In the genomic region with DNA sequence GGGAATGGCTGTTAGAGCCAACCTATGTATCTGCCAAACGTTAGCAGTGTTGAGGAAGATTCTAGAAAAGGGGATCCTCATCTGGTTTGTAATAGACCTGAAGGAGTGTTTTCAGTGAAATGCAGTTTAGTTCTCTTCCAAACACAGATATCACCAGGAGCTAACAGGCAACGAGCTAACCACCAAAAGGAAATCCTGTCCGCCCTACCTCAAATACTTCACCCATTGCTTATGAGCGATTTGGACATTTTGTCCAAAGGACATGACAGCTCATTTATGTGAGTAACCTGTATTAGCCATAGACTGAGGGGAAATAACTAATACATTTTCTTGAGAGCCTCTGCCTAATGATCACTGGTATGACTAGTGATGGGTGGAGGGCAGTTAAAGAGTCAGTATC, we compare ENCODE assay signal across 1 cellular context.
TF ChIP-seq lines count a peak whose summit lies in the region.

No MANE protein-coding gene starts in this region.

TF ChIP-seq in WTC11, 78 proteins besides CTCF, POLR2A, EP300 and RAD21 (continued from another document):
- TF ChIP-seq, protein P1, sequence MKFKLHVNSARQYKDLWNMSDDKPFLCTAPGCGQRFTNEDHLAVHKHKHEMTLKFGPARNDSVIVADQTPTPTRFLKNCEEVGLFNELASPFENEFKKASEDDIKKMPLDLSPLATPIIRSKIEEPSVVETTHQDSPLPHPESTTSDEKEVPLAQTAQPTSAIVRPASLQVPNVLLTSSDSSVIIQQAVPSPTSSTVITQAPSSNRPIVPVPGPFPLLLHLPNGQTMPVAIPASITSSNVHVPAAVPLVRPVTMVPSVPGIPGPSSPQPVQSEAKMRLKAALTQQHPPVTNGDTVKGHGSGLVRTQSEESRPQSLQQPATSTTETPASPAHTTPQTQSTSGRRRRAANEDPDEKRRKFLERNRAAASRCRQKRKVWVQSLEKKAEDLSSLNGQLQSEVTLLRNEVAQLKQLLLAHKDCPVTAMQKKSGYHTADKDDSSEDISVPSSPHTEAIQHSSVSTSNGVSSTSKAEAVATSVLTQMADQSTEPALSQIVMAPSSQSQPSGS (CRISPR knock-in tag; IDR thresholded peaks at IDR 0.05; ENCODE audit: borderline replicate concordance, low read depth): no peak
- TF ChIP-seq, protein P2, sequence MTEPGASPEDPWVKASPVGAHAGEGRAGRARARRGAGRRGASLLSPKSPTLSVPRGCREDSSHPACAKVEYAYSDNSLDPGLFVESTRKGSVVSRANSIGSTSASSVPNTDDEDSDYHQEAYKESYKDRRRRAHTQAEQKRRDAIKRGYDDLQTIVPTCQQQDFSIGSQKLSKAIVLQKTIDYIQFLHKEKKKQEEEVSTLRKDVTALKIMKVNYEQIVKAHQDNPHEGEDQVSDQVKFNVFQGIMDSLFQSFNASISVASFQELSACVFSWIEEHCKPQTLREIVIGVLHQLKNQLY (CRISPR knock-in tag; IDR thresholded peaks at IDR 0.05): no peak
- TF ChIP-seq JAZF1 (CRISPR knock-in tag; IDR thresholded peaks at IDR 0.05) (no peak), KAT7 (CRISPR knock-in tag; IDR thresholded peaks at IDR 0.05; ENCODE audit: borderline replicate concordance) (no peak), ZNF219 (CRISPR knock-in tag; IDR thresholded peaks at IDR 0.05; ENCODE audit: borderline replicate concordance) (no peak), ZNF138 (CRISPR knock-in tag; conservative IDR thresholded peaks at IDR 0.05) (no peak), ZNF423 (CRISPR knock-in tag; IDR thresholded peaks at IDR 0.05) (no peak)
